ENCODE assay signal across 9 cellular contexts in the genomic region with DNA sequence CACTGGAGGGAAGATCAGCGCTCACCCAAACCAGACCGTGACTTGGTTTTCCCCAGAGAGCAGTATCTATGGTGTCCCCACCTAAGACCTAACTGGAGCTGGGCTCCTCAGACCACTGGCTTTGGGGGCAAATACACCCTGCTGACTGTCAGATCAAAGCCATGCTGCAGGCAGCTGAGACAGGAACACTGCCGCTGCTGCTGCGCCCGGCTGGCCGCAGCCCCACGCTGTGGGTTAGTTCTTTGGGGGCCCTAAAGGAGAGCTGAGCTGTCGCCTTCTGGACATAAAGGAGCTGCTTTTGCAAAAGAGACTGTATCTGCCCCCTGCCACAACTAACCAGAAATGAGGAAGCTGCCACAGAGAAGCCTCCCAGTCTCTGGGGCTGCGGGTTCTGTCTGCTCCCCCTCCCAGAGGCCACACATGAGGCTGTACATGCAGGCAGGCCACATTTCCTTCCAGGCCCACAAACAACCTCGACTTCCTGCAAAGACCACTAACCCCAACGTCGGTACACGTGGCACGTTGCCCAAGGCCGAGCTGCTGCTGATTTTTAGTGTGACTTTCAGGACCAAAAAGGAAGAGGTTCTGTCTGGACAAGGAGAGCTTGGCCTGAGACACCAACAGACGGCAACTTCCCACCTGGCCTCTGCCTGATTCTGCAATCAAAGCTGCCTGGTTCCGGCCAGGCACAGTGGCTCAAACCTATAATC. TPM values are rescaled to one million over a fixed set of nuclear protein-coding genes. Genes with fewer than 3 reads are reported as not detected.
DNase-seq lines count a peak whose midpoint lies in the region; ATAC-seq and TF ChIP-seq lines count a peak whose summit lies in the region.
"Had no signal": no experiment of that assay in that cellular context is flagged by ENCODE, and none has a peak within 500 bp of the region (broad histone marks: within the 10 kb centered on the region; RNA-seq: fewer than 3 reads in every experiment).

No MANE protein-coding gene starts in this region.

- intact Hi-C loops in breast epithelium (cut with DNase I; ENCODE audit: low total_unique reads) (no loop called here), MCF 10A (cut with micrococcal nuclease) (no loop called here)

- H3K4ac ChIP-seq in mesendoderm (ENCODE audit: low read depth, low read length), result no peak overlapping the region

- TF ChIP-seq CTCF in breast epithelium (IDR thresholded peaks at IDR 0.05) (no peak), MCF 10A (IDR thresholded peaks at IDR 0.05; ENCODE audit: unreplicated experiment) (no peak), fibroblast of pulmonary artery (IDR thresholded peaks at IDR 0.05; ENCODE audit: low read length, missing control alignments) (no peak)

- no peak overlapping the region for H3K4me3 ChIP-seq in breast epithelium
- no peak overlapping the region for H3K4me3 ChIP-seq in fibroblast of pulmonary artery (replicated peaks; ENCODE audit: low read depth, low read length)
- H3K4me3 ChIP-seq in skeletal muscle tissue (ENCODE audit: low read length in 3 of 3), result no peak overlapping the region
- no peak overlapping the region for H3K4me3 ChIP-seq in mesendoderm (ENCODE audit: low read length)
- H3K4me3 ChIP-seq: cardiac muscle cell had no signal

- DNase-seq in breast epithelium (ENCODE audit: low spot score in 2 of 2) (peak in 1 of 2 donors; percentile 70), MCF 10A (ENCODE audit: unreplicated experiment) (no peak), fibroblast of pulmonary artery (ENCODE audit: low read depth) (peak; percentile 63), HPDE6-E6E7 (ENCODE audit: extremely low spot score) (no peak), mesendoderm (no peak)
- DNase-seq in activated CD8-positive, alpha-beta memory T cell treated with anti-CD3 and anti-CD28 coated beads for 24 hours, result peak; percentile 85

- POLR2A ChIA-PET in MCF 10A (lab: Yijun Ruan, JAX), result interaction anchor here (0.6 kb wide), 2 partner anchors 11 to 54 kb away, joined by 4 to 6 read pairs; no protein-coding TSS in a partner anchor

- H4K8ac ChIP-seq in mesendoderm (ENCODE audit: low read depth, low read length), result no peak overlapping the region

- no CpG with 5 or more reads among the region's 17 CpGs for WGBS in mesendoderm (ENCODE audit: extremely low coverage, insufficient coverage, low lambda C conversion rate)

- no peak for TF ChIP-seq POLR2A in breast epithelium (IDR thresholded peaks at IDR 0.05)

- H2BK15ac ChIP-seq in mesendoderm (replicated peaks; ENCODE audit: low read depth), result no peak overlapping the region

- H3K79me2 ChIP-seq in mesendoderm (ENCODE audit: control insufficient read depth, insufficient read depth, low read length), result no peaks in the 10 kb centered on the region

- no peak overlapping the region for H2AK5ac ChIP-seq in mesendoderm (ENCODE audit: low read length)

- no peaks in the 10 kb centered on the region for H3K9me3 ChIP-seq in breast epithelium
- H3K9me3 ChIP-seq in skeletal muscle tissue (ENCODE audit: control insufficient read depth in 3 of 3, low read length in 3 of 3), result no peaks in the 10 kb centered on the region

- H3K36me3 Mint-ChIP-seq in MCF 10A (ENCODE audit: insufficient read depth, unreplicated experiment), result no peaks in the 10 kb centered on the region

- no peaks in the 10 kb centered on the region for H3K27me3 Mint-ChIP-seq in MCF 10A (ENCODE audit: insufficient read depth, unreplicated experiment)

- no peak overlapping the region for H3K27ac Mint-ChIP-seq in MCF 10A (ENCODE audit: low read depth, unreplicated experiment)

- H3K79me1 ChIP-seq in mesendoderm (ENCODE audit: low read length), result no peaks in the 10 kb centered on the region

- H3K4me3 Mint-ChIP-seq in MCF 10A (ENCODE audit: unreplicated experiment), result no peak overlapping the region

- peak overlapping the region; percentile 68 to 88 for H3K27ac ChIP-seq in breast epithelium
- H3K27ac ChIP-seq in skeletal muscle tissue (ENCODE audit: low read depth, low read length), result peak overlapping the region; percentile 80
- no peak overlapping the region for H3K27ac ChIP-seq in mesendoderm (ENCODE audit: low read depth, low read length)
- H3K27ac ChIP-seq: cardiac muscle cell had no signal

- no peaks in the 10 kb centered on the region for H3K4me1 ChIP-seq in breast epithelium
- peaks cover 8 to 9% (median 9%) of the 10 kb centered on the region in 3 donors for H3K4me1 ChIP-seq in skeletal muscle tissue (ENCODE audit: control insufficient read depth in 3 of 3, insufficient read depth in 3 of 3, low read length in 3 of 3)
- H3K4me1 ChIP-seq in mesendoderm (ENCODE audit: control insufficient read depth, low read depth, low read length), result no peaks in the 10 kb centered on the region

- H2BK5ac ChIP-seq in mesendoderm (ENCODE audit: low read length), result no peak overlapping the region

- H3K18ac ChIP-seq in mesendoderm (ENCODE audit: low read length), result no peak overlapping the region

- H3K36me3 ChIP-seq in breast epithelium (no peaks in the 10 kb centered on the region), skeletal muscle tissue (ENCODE audit: control insufficient read depth in 3 of 3, insufficient read depth in 3 of 3, low read length in 3 of 3) (no peaks in the 10 kb centered on the region), mesendoderm (ENCODE audit: control insufficient read depth, insufficient read depth, low read length) (no peaks in the 10 kb centered on the region)
- H3K36me3 ChIP-seq: cardiac muscle cell had no signal

- H2BK120ac ChIP-seq in mesendoderm (ENCODE audit: low read depth, low read length), result no peak overlapping the region

- H3K9me3 Mint-ChIP-seq in MCF 10A (ENCODE audit: unreplicated experiment), result no peaks in the 10 kb centered on the region

- CTCF ChIA-PET in MCF 10A (lab: Yijun Ruan, JAX), result interaction anchor here (1.1 to 6.7 kb wide), 2 partner anchors 10 to 140 kb away, joined by 4 to 41 read pairs; no protein-coding TSS in a partner anchor

- no peak overlapping the region for H3K4me2 ChIP-seq in mesendoderm (ENCODE audit: low read length)

- H3K4me1 Mint-ChIP-seq in MCF 10A (ENCODE audit: insufficient read depth, unreplicated experiment), result no peaks in the 10 kb centered on the region

- no peak overlapping the region for H3K56ac ChIP-seq in mesendoderm (ENCODE audit: low read length)

- H3K23ac ChIP-seq in mesendoderm (ENCODE audit: low read length), result no peak overlapping the region

- peak overlapping the region in 1 of 3 donors; percentile 8 for H3K9ac ChIP-seq in skeletal muscle tissue (ENCODE audit: low read depth in 1 of 3, low read length in 3 of 3)
- H3K9ac ChIP-seq in mesendoderm (ENCODE audit: low read length), result no peak overlapping the region

- no TSS peak for BruUV-seq in MCF 10A (replicated peaks; lab: Mats Ljungman, UMichigan)

- no peaks in the 10 kb centered on the region for H3K27me3 ChIP-seq in breast epithelium
- H3K27me3 ChIP-seq in skeletal muscle tissue (ENCODE audit: control insufficient read depth in 3 of 3, insufficient read depth in 3 of 3, low read length in 3 of 3), result peaks cover 0 to 11% (median 0%) of the 10 kb centered on the region in 3 donors
- no peaks in the 10 kb centered on the region for H3K27me3 ChIP-seq in mesendoderm (ENCODE audit: insufficient read depth, low read length, poor library complexity)
- H3K27me3 ChIP-seq: cardiac muscle cell had no signal

- ATAC-seq in HG03565 (IDR thresholded peaks at IDR 0.05; ENCODE audit: unreplicated experiment), result peak; percentile 35

- no peak overlapping the region for H4K5ac ChIP-seq in mesendoderm (ENCODE audit: low read length)

RNA-seq across cellular contexts. Expression of a gene that starts 18.2 kb away (rescaled TPM):
- total RNA-seq in breast epithelium (10 to 100 TPM; 63.5 to 77.0 (median 75.0) TPM), MCF 10A (2022) (44.7 and 54.2 TPM in 2 replicates), skeletal muscle tissue (24.5 TPM)
- polyA plus RNA-seq in mesendoderm (2013, experiment 1 of 2), result 11.5 TPM
- polyA plus RNA-seq in mesendoderm (2013, experiment 2 of 2), result 12.0 TPM

Comparison
In these comparisons a context has a peak if more than half of its experiments do, and no peak if none do; other contexts are left out.
1. DNase-seq: peak in activated CD8-positive, alpha-beta memory T cell treated with anti-CD3 and anti-CD28 coated beads for 24 hours (single experiment) and fibroblast of pulmonary artery (single experiment); none in MCF 10A (single experiment), HPDE6-E6E7 (single experiment) and mesendoderm (single experiment).